Comparison of ENCODE assay signal across 13 cellular contexts in genomic region chr22:24460418-24461089, GRCh38. TPM values are rescaled to one million over a fixed set of nuclear protein-coding genes. Genes with fewer than 3 reads are reported as not detected.
A peak's percentile ranks its signal among the peaks of the same experiment; 100 is the strongest.
DNase-seq lines count a peak whose midpoint lies in the region; ATAC-seq, FAIRE-seq and TF ChIP-seq lines count a peak whose summit lies in the region.
"Had no signal": no experiment of that assay in that cellular context is flagged by ENCODE, and none has a peak within 500 bp of the region (broad histone marks: within the 10 kb centered on the region; RNA-seq: fewer than 3 reads in every experiment).

No MANE protein-coding gene starts in this region.

- CTCF ChIA-PET in activated naive CD4-positive, alpha-beta T cell treated with anti-CD3 and anti-CD28 coated beads for 36 hours (lab: Charles Lee), result interaction anchor here (0.6 to 1.0 kb wide), 3 partner anchors 15 to 49 kb away, joined by 3 to 5 read pairs (median 4); no protein-coding TSS in a partner anchor

- peak; percentile 38 for TF ChIP-seq CTCF in brain microvascular endothelial cell (IDR thresholded peaks at IDR 0.05; ENCODE audit: low read depth, low read length, missing control alignments)

- H3K27ac Mint-ChIP-seq in activated naive CD4-positive, alpha-beta T cell treated with anti-CD3 and anti-CD28 coated beads for 36 hours, result no peak overlapping the region
- no peak overlapping the region for H3K27ac Mint-ChIP-seq in stimulated activated naive B cell treated with anti-CD40 and anti-IgM and Interleukin-4, amounts not matched to agents 10 μg/mL and 1 μg/mL and 100 μg/mL, for 72 hours

- in situ Hi-C loops in brain microvascular endothelial cell (cut with HindIII; ENCODE audit: low pct_ligation_motif_present, low sequenced_read_pairs), result no loop called here

- peak overlapping the region; percentile 37 for H3K27ac ChIP-seq in brain microvascular endothelial cell
- H3K27ac ChIP-seq: BLaER1 treated with 17β-estradiol and CSF1 and Interleukin-3, amounts not matched to agents 10 nM and 100 nM; SJSA1 had no signal

- H3K27me3 Mint-ChIP-seq in activated naive CD4-positive, alpha-beta T cell treated with anti-CD3 and anti-CD28 coated beads for 36 hours (ENCODE audit: low read depth), result no peaks in the 10 kb centered on the region
- no peaks in the 10 kb centered on the region for H3K27me3 Mint-ChIP-seq in stimulated activated naive B cell treated with anti-CD40 and anti-IgM and Interleukin-4, amounts not matched to agents 10 μg/mL and 1 μg/mL and 100 μg/mL, for 72 hours
- H3K27me3 Mint-ChIP-seq: naive thymus-derived CD8-positive, alpha-beta T cell had no signal

- no peaks in the 10 kb centered on the region for H3K36me3 ChIP-seq in brain microvascular endothelial cell (replicated peaks)
- H3K36me3 ChIP-seq: BLaER1 treated with 17β-estradiol and CSF1 and Interleukin-3, amounts not matched to agents 10 nM and 100 nM; SJSA1 had no signal

- FAIRE-seq in H54 (lab: Jason Lieb, UNC), result no peak

- no peak for TF ChIP-seq POLR2A in H54 (IDR thresholded peaks at IDR 0.05; ENCODE audit: low read depth, low read length)

- no peaks in the 10 kb centered on the region for H3K36me3 Mint-ChIP-seq in activated naive CD4-positive, alpha-beta T cell treated with anti-CD3 and anti-CD28 coated beads for 36 hours (ENCODE audit: low read depth)
- H3K36me3 Mint-ChIP-seq in stimulated activated naive B cell treated with anti-CD40 and anti-IgM and Interleukin-4, amounts not matched to agents 10 μg/mL and 1 μg/mL and 100 μg/mL, for 72 hours, result peaks cover 0 to 3% of the 10 kb centered on the region in 2 donors

- no peaks in the 10 kb centered on the region for H3K27me3 ChIP-seq in brain microvascular endothelial cell (replicated peaks)
- H3K27me3 ChIP-seq: BLaER1 treated with 17β-estradiol and CSF1 and Interleukin-3, amounts not matched to agents 10 nM and 100 nM; SJSA1 had no signal

- intact Hi-C loops in activated naive CD4-positive, alpha-beta T cell treated with anti-CD3 and anti-CD28 coated beads for 36 hours (cut with micrococcal nuclease), result no loop called here

- DNase-seq in activated naive CD4-positive, alpha-beta T cell treated with anti-CD3 and anti-CD28 coated beads for 36 hours, result peak; percentile 39
- DNase-seq in activated naive CD4-positive, alpha-beta T cell treated with anti-CD3 and anti-CD28 coated beads, Interleukin-2, amount 50 U/mL, for 16 hours, result no peak
- peak; percentile 67 for DNase-seq in brain microvascular endothelial cell
- no peak for DNase-seq in stimulated activated naive B cell treated with anti-CD40 and anti-IgM and Interleukin-4, amounts not matched to agents 10 μg/mL and 1 μg/mL and 100 μg/mL, for 72 hours
- DNase-seq in kidney tubule cell (ENCODE audit: low spot score), result no peak
- DNase-seq in H54 (ENCODE audit: insufficient read length, low spot score), result no peak
- DNase-seq in mucosa of gallbladder (ENCODE audit: low spot score), result no peak
- DNase-seq: naive thymus-derived CD8-positive, alpha-beta T cell; NCI-H345; stimulated activated naive CD4-positive, alpha-beta T cell had no signal

- no peak overlapping the region for H3K4me3 Mint-ChIP-seq in activated naive CD4-positive, alpha-beta T cell treated with anti-CD3 and anti-CD28 coated beads for 36 hours
- no peak overlapping the region for H3K4me3 Mint-ChIP-seq in stimulated activated naive B cell treated with anti-CD40 and anti-IgM and Interleukin-4, amounts not matched to agents 10 μg/mL and 1 μg/mL and 100 μg/mL, for 72 hours

- ATAC-seq in HG03432 (IDR thresholded peaks at IDR 0.05; ENCODE audit: unreplicated experiment), result peak; percentile 47
- ATAC-seq in stimulated activated naive B cell treated with anti-CD40 and anti-IgM and Interleukin-4, amounts not matched to agents 10 μg/mL and 1 μg/mL and 100 μg/mL, for 72 hours (replicated peaks), result peak; percentile 29 to 30
- ATAC-seq: naive thymus-derived CD8-positive, alpha-beta T cell had no signal

- H3K4me3 ChIP-seq in brain microvascular endothelial cell (ENCODE audit: low read depth, low read length), result no peak overlapping the region
- H3K4me3 ChIP-seq: BLaER1 treated with 17β-estradiol and CSF1 and Interleukin-3, amounts not matched to agents 10 nM and 100 nM; SJSA1 had no signal

- no peaks in the 10 kb centered on the region for H3K9me3 Mint-ChIP-seq in activated naive CD4-positive, alpha-beta T cell treated with anti-CD3 and anti-CD28 coated beads for 36 hours
- peaks cover 3 to 6% of the 10 kb centered on the region in 2 donors for H3K9me3 Mint-ChIP-seq in stimulated activated naive B cell treated with anti-CD40 and anti-IgM and Interleukin-4, amounts not matched to agents 10 μg/mL and 1 μg/mL and 100 μg/mL, for 72 hours

- H3K4me1 Mint-ChIP-seq in activated naive CD4-positive, alpha-beta T cell treated with anti-CD3 and anti-CD28 coated beads for 36 hours (ENCODE audit: low read depth), result peaks cover 8% of the 10 kb centered on the region
- peaks cover 7 to 19% of the 10 kb centered on the region in 2 donors for H3K4me1 Mint-ChIP-seq in stimulated activated naive B cell treated with anti-CD40 and anti-IgM and Interleukin-4, amounts not matched to agents 10 μg/mL and 1 μg/mL and 100 μg/mL, for 72 hours

RNA-seq across cellular contexts. Expression of gene ADORA2A, which starts 33.2 kb away (rescaled TPM):
- total RNA-seq in activated naive CD4-positive, alpha-beta T cell treated with anti-CD3 and anti-CD28 coated beads for 36 hours, result 10 to 100 TPM; 37.6 to 38.0 TPM
- 4.1 TPM for total RNA-seq in mucosa of gallbladder

RNA-seq across cellular contexts. Expression of gene UPB1, which starts 34.6 kb away (rescaled TPM):
- under 1 TPM in 1 of 2 experiments, not detected in 1; 0.10 TPM for total RNA-seq in activated naive CD4-positive, alpha-beta T cell treated with anti-CD3 and anti-CD28 coated beads for 36 hours
- 0.83 TPM for total RNA-seq in mucosa of gallbladder

Comparison
In these comparisons a context has a peak if more than half of its experiments do, and no peak if none do; other contexts are left out.
1. DNase-seq: peak in activated naive CD4-positive, alpha-beta T cell treated with anti-CD3 and anti-CD28 coated beads for 36 hours (single experiment) and brain microvascular endothelial cell (single experiment); none in activated naive CD4-positive, alpha-beta T cell treated with anti-CD3 and anti-CD28 coated beads, Interleukin-2, amount 50 U/mL, for 16 hours (single experiment), stimulated activated naive B cell treated with anti-CD40 and anti-IgM and Interleukin-4, amounts not matched to agents 10 μg/mL and 1 μg/mL and 100 μg/mL, for 72 hours (single experiment), kidney tubule cell (single experiment), H54 (single experiment) and mucosa of gallbladder (single experiment).